ENCODE assay signal across 21 cellular contexts in genomic region chr7:7235347-7235746, GRCh38.
"Had no signal": no experiment of that assay in that cellular context is flagged by ENCODE, and none has a peak within 500 bp of the region (broad histone marks: within the 10 kb centered on the region; RNA-seq: fewer than 3 reads in every experiment).

No MANE protein-coding gene starts in this region.

- H3K4me1 ChIP-seq: psoas muscle, right atrium auricular region had no signal

- H3K36me3 ChIP-seq: ovary had no signal

- ATAC-seq: activated T-cell treated with anti-CD3 and anti-CD28 coated beads, Interleukin-2, amount 50 U/mL, for 4 hours; gastrocnemius medialis; natural killer cell treated with Interleukin-12 subunit alpha and Interleukin-12 subunit beta and Interleukin-15 and Interleukin-18, amount 100 ng/mL, for 72 hours; psoas muscle; stimulated activated naive CD8-positive, alpha-beta T cell treated with anti-CD3 and anti-CD28 coated beads, Interleukin-15, Interleukin-2, amounts not matched to agents 100 U/mL and 50 U/mL, for 24 hours; T-cell had no signal

- H3K27ac Mint-ChIP-seq: activated naive CD8-positive, alpha-beta T cell treated with anti-CD3 and anti-CD28 coated beads for 36 hours had no signal

- DNase-seq: activated CD4-positive, alpha-beta T cell treated with anti-CD3 and anti-CD28 coated beads, Interleukin-2, amount 50 U/mL, for 4 hours; activated CD8-positive, alpha-beta memory T cell treated with anti-CD3 and anti-CD28 coated beads for 24 hours; activated CD8-positive, alpha-beta memory T cell treated with anti-CD3 and anti-CD28 coated beads, Interleukin-2, amount 50 U/mL, for 48 hours; activated naive CD4-positive, alpha-beta T cell treated with Interleukin-2 at 50 U/mL for 16 hours; activated naive CD8-positive, alpha-beta T cell treated with anti-CD3 and anti-CD28 coated beads for 36 hours; activated T-cell treated with anti-CD3 and anti-CD28 coated beads, Interleukin-2, amount 50 U/mL, for 4 hours; amniotic stem cell; erythroblast; gastrocnemius medialis; hippocampal formation; left ventricle myocardium inferior; midbrain; ovary; psoas muscle; stimulated activated CD4-positive, alpha-beta T cell treated with anti-CD3 and anti-CD28 coated beads, Interleukin-4, amount 100 ng/mL, for 24 hours; stimulated activated naive CD8-positive, alpha-beta T cell treated with anti-CD3 and anti-CD28 coated beads, Interleukin-15, Interleukin-2, amounts not matched to agents 100 U/mL and 50 U/mL, for 24 hours; T-cell had no signal

- H3K9me3 ChIP-seq: neutrophil, ovary had no signal

- H3K27me3 ChIP-seq: cardiac muscle cell, gastrocnemius medialis, neutrophil, ovary, right atrium auricular region had no signal

- H3K27me3 Mint-ChIP-seq: activated naive CD8-positive, alpha-beta T cell treated with anti-CD3 and anti-CD28 coated beads for 36 hours; natural killer cell treated with Interleukin-12 subunit alpha and Interleukin-12 subunit beta and Interleukin-15 and Interleukin-18, amount 100 ng/mL, for 72 hours; T-cell had no signal

- H3K4me3 Mint-ChIP-seq: activated naive CD8-positive, alpha-beta T cell treated with anti-CD3 and anti-CD28 coated beads for 36 hours; activated T-cell treated with anti-CD3 and anti-CD28 coated beads, Interleukin-2, amount 50 U/mL, for 4 hours; natural killer cell treated with Interleukin-12 subunit alpha and Interleukin-12 subunit beta and Interleukin-15 and Interleukin-18, amount 100 ng/mL, for 72 hours; T-cell had no signal

- H3K27ac ChIP-seq: cardiac muscle cell, gastrocnemius medialis, left ventricle myocardium inferior, neutrophil, ovary, psoas muscle, right atrium auricular region had no signal

- H3K4me3 ChIP-seq: cardiac muscle cell, gastrocnemius medialis, left ventricle myocardium inferior, ovary, psoas muscle, right atrium auricular region had no signal
